22 cellular contexts compared by ENCODE assay signal in the genomic region with DNA sequence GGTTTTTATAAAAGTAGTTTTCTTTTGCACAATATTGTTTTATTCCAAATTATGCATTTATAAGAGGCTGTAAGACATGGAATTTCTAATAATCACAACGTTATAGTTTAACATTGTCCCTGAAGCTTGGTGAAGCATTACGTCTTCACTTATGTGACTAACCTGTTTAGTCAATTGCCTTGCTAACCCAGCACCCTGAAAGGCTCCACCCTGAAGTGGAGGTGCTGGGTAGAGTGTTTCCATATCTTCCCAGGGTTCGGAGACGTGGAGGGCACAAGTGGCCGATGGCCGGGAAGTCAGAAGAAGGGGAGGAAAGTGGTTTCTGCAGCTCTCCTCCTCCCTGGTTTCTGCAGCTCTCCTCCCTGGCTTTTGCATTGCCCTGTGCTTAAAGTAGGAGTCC.
"Had no signal": no experiment of that assay in that cellular context is flagged by ENCODE, and none has a peak within 500 bp of the region (broad histone marks: within the 10 kb centered on the region; RNA-seq: fewer than 3 reads in every experiment).

No MANE protein-coding gene starts in this region.

- H3K4me2 ChIP-seq: hepatocyte, neural progenitor cell had no signal

- H3K4me3 ChIP-seq: hepatocyte, mucosa of descending colon, neural progenitor cell, skin epidermis had no signal

- H3K36me3 Mint-ChIP-seq: activated naive CD8-positive, alpha-beta T cell; naive thymus-derived CD4-positive, alpha-beta T cell had no signal

- H3K27ac ChIP-seq: epithelial cell of prostate, hepatocyte, neural progenitor cell, skin epidermis, WERI-Rb-1 had no signal

- H3K9ac ChIP-seq: neural progenitor cell had no signal

- H3K9me3 ChIP-seq: mucosa of descending colon had no signal

- DNase-seq: activated CD4-positive, alpha-beta T cell treated with anti-CD3 and anti-CD28 coated beads, Interleukin-2, amount 50 U/mL, for 4 hours; activated T-cell treated with anti-CD3 and anti-CD28 coated beads for 4 hours; effector memory CD4-positive, alpha-beta T cell; foreskin fibroblast; mesenchymal stem cell; mucosa of descending colon; naive thymus-derived CD4-positive, alpha-beta T cell; right cardiac atrium; stimulated activated CD4-positive, alpha-beta T cell treated with anti-CD3 and anti-CD28 coated beads, Interleukin-4, amount 100 ng/mL, for 4 hours; stimulated activated naive CD4-positive, alpha-beta T cell; SW 1271; T-helper 2 cell; WERI-Rb-1 had no signal

- H3K27me3 ChIP-seq: hepatocyte, neural progenitor cell had no signal

- H3K4me3 Mint-ChIP-seq: activated naive CD8-positive, alpha-beta T cell; activated T-helper 1 cell treated with anti-CD3 and anti-CD28 coated beads, Interleukin-12 subunit alpha, Interleukin-12 subunit beta, Interleukin-2, Interleukin-4 antibody, amounts not matched to agents 30 ng/mL and 10 ng/mL and 1 ng/mL, durations not matched to agents 14 hours and 24 hours and 36 hours; dendritic cell treated with granulocyte-macrophage colony-stimulating factor and Interleukin-4, amounts not matched to agents 40 ng/mL and 50 ng/mL, for 4 days; naive thymus-derived CD4-positive, alpha-beta T cell; neural progenitor cell had no signal

- H3K36me3 ChIP-seq: neural progenitor cell, WERI-Rb-1 had no signal

- H3K27me3 Mint-ChIP-seq: dendritic cell treated with granulocyte-macrophage colony-stimulating factor and Interleukin-4, amounts not matched to agents 40 ng/mL and 50 ng/mL, for 4 days; progenitor cell of endocrine pancreas had no signal

- ATAC-seq: left lobe of liver; mucosa of descending colon; naive thymus-derived CD4-positive, alpha-beta T cell had no signal

- H2AFZ ChIP-seq: hepatocyte, neural progenitor cell had no signal

- H3K9me3 Mint-ChIP-seq: activated T-helper 1 cell treated with anti-CD3 and anti-CD28 coated beads, Interleukin-12 subunit alpha, Interleukin-12 subunit beta, Interleukin-2, Interleukin-4 antibody, amounts not matched to agents 30 ng/mL and 10 ng/mL and 1 ng/mL, durations not matched to agents 14 hours and 24 hours and 36 hours; dendritic cell treated with granulocyte-macrophage colony-stimulating factor and Interleukin-4, amounts not matched to agents 40 ng/mL and 50 ng/mL, for 4 days; naive thymus-derived CD4-positive, alpha-beta T cell; neural progenitor cell had no signal

- H3K27ac Mint-ChIP-seq: activated naive CD8-positive, alpha-beta T cell; activated T-helper 1 cell treated with anti-CD3 and anti-CD28 coated beads, Interleukin-12 subunit alpha, Interleukin-12 subunit beta, Interleukin-2, Interleukin-4 antibody, amounts not matched to agents 30 ng/mL and 10 ng/mL and 1 ng/mL, durations not matched to agents 14 hours and 24 hours and 36 hours; dendritic cell treated with granulocyte-macrophage colony-stimulating factor and Interleukin-4, amounts not matched to agents 40 ng/mL and 50 ng/mL, for 4 days; naive thymus-derived CD4-positive, alpha-beta T cell; neural progenitor cell; progenitor cell of endocrine pancreas had no signal
